ENCODE assay signal across 8 cellular contexts in genomic region chr6:143060354-143060805, GRCh38. TPM values are rescaled to one million over a fixed set of nuclear protein-coding genes. Genes with fewer than 3 reads are reported as not detected.
A peak's percentile ranks its signal among the peaks of the same experiment; 100 is the strongest.
DNase-seq lines count a peak whose midpoint lies in the region; ATAC-seq, FAIRE-seq and TF ChIP-seq lines count a peak whose summit lies in the region.

No MANE protein-coding gene starts in this region.

- H3K9me3 ChIP-seq in A549 (no peaks in the 10 kb centered on the region), right lobe of liver (no peaks in the 10 kb centered on the region)

- WGBS in A549 (ENCODE audit: missing lambda C conversion rate) = 0% methylated on average over 3 of the region's 52 CpGs
- WGBS in right lobe of liver (ENCODE audit: insufficient coverage, low coverage, low lambda C conversion rate, missing lambda C conversion rate) = no CpG with 5 or more reads among the region's 52 CpGs

- TF ChIP-seq CTCF in A549 (IDR thresholded peaks at IDR 0.05) (peak; percentile 13; the same call in 1 of the 3 replicates), right lobe of liver (IDR thresholded peaks at IDR 0.05) (peak in 3 of 4 donors; percentile 7 to 11 (median 8))

- no peaks in the 10 kb centered on the region for H3K36me3 ChIP-seq in right lobe of liver

- TF ChIP-seq RAD21 in A549 (conservative IDR thresholded peaks at IDR 0.05 in 1 of 2, IDR thresholded peaks at IDR 0.05 in 1 of 2) = no peak; a peak in 1 of 5 replicates

- intact Hi-C loops in right lobe of liver (cut with DNase I) = loop anchor here in 1 of 2 donors (10.0 kb wide), 1 partner anchor 54 kb away; no protein-coding TSS in a partner anchor

- POLR2A ChIA-PET in A549 (lab: Yijun Ruan, JAX) = interaction anchor here (0.6 to 0.8 kb wide), 2 partner anchors 11 to 115 kb away, joined by 3 read pairs; partner anchors contain the start of gene HIVEP2

- FAIRE-seq in A549 (lab: Jason Lieb, UNC) = no peak

- DNase-seq in A549 (ENCODE audit: low read depth in 1 of 2, low spot score in 1 of 2) = peak; percentile 63 to 87
- DNase-seq in NCI-H2227 (lab: John Stamatoyannopoulos, UW; ENCODE audit: unreplicated experiment) = peak; percentile 87
- peak; percentile 49 to 50 for DNase-seq in activated CD4-positive, alpha-beta T cell treated with anti-CD3 and anti-CD28 coated beads, Interleukin-2, amount 50 U/mL, for 24 hours (ENCODE audit: low read depth in 1 of 2, low spot score in 1 of 2)
- DNase-seq in dermis blood vessel endothelial cell = peak; percentile 88
- DNase-seq in right lobe of liver = peak; percentile 88 to 92 (median 89)
- peak; percentile 73 for DNase-seq in stimulated activated CD4-positive, alpha-beta T cell treated with anti-CD3 and anti-CD28 coated beads, Interleukin-4, amount 100 ng/mL, for 24 hours

- no peak for TF ChIP-seq POLR2A in A549 (IDR thresholded peaks at IDR 0.05; ENCODE audit: low read length)
- TF ChIP-seq POLR2A in right lobe of liver (IDR thresholded peaks at IDR 0.05) = peak; percentile 69

- peak overlapping the region; percentile 84 for H3K4me2 ChIP-seq in A549

- peak overlapping the region; percentile 84 to 96 for H3K27ac ChIP-seq in A549
- peak overlapping the region; percentile 98 to 100 (median 98) for H3K27ac ChIP-seq in right lobe of liver

- ATAC-seq in A549 (peak; percentile 95 to 96), GM18499 (IDR thresholded peaks at IDR 0.05; ENCODE audit: insufficient read depth, unreplicated experiment) (peak; percentile 37), HG02970 (IDR thresholded peaks at IDR 0.05; ENCODE audit: low FRiP score, unreplicated experiment) (peak; percentile 77), right lobe of liver (peak; percentile 75 to 89 (median 80))

- peaks cover 13% of the 10 kb centered on the region for H3K4me1 ChIP-seq in A549
- H3K4me1 ChIP-seq in right lobe of liver = peaks cover 0 to 33% (median 9%) of the 10 kb centered on the region in 4 donors

- TF ChIP-seq EP300 in A549 (IDR thresholded peaks at IDR 0.05) = no peak

- peak overlapping the region; percentile 90 for H3K4me3 ChIP-seq in A549
- peak overlapping the region; percentile 75 to 77 (median 75) for H3K4me3 ChIP-seq in right lobe of liver

- CTCF ChIA-PET in A549 (lab: Yijun Ruan, JAX) = no interaction called here

- no peaks in the 10 kb centered on the region for H3K27me3 ChIP-seq in right lobe of liver

TF ChIP-seq in A549, 52 proteins besides CTCF, POLR2A, EP300 and RAD21:
- TF ChIP-seq CHD4 (IDR thresholded peaks at IDR 0.05; ENCODE audit: borderline replicate concordance) = no peak
- TF ChIP-seq PHF8 (IDR thresholded peaks at IDR 0.05; ENCODE audit: borderline replicate concordance, low read depth) = peak; percentile 41; the same call in 1 of the 2 replicates

RNA-seq across cellular contexts. Expression of gene AIG1, which starts 0.3 kb away (rescaled TPM):
- polyA plus RNA-seq in A549 (2011; rRNA removed) (35.8 and 38.3 TPM in 2 replicates), A549 (2017; fragmentation: RNase III; extraction: RNeasy Plus Mini Kit Qiagen cat#74134 plus additional on column Dnase treatment) (27.7 to 29.5 TPM (median 29.1 TPM) in 3 replicates)
- 22.8 and 23.0 TPM in 2 replicates for polyA plus RNA-seq in A549 (2012; cell fraction: cytosol; rRNA removed)
- 10.4 and 19.9 TPM in 2 replicates for polyA plus RNA-seq in A549 (2012; cell fraction: nucleus; rRNA removed)
- polyA minus RNA-seq in A549 (2011; rRNA and poly(A)+ RNA removed) = 25.7 and 30.5 TPM in 2 replicates
- total RNA-seq in dermis blood vessel endothelial cell (16.9 and 18.5 TPM in 2 replicates), right lobe of liver (100 to 1,000 TPM in 5 of 6 experiments, 10 to 100 TPM in 1; 81.4 to 151 (median 111) TPM)

Comparison
In these comparisons a context has a peak if more than half of its experiments do, and no peak if none do; other contexts are left out.
1. Peak in every context shown above with its lines: DNase-seq, ATAC-seq, H3K4me3 ChIP-seq and H3K27ac ChIP-seq.
2. ATAC-seq: peak in every context shown above with its lines; median percentile 96 in A549; 80 in right lobe of liver; 77 in HG02970; 37 in GM18499.